Comparison of ENCODE assay signal across 1 cellular context in genomic region chrX:40107291-40108083, GRCh38.
TF ChIP-seq lines count a peak whose summit lies in the region.

No MANE protein-coding gene starts in this region.

TF ChIP-seq in K562, 482 proteins besides CTCF, POLR2A, EP300 and RAD21 (continued from another document and continues in another):
- TF ChIP-seq NKRF (IDR thresholded peaks at IDR 0.05; ENCODE audit: borderline replicate concordance), result no peak
- TF ChIP-seq CUX1 (CRISPR knock-in tag; IDR thresholded peaks at IDR 0.05), result peak; percentile 56; the same call in 1 of the 2 replicates
- TF ChIP-seq CHD4 (IDR thresholded peaks at IDR 0.05; ENCODE audit: insufficient read depth, insufficient replicate concordance, low read depth, low read length, poor library complexity, severe bottlenecking), result no peak
- no peak for TF ChIP-seq ZFP36 (IDR thresholded peaks at IDR 0.05; ENCODE audit: low read depth, low read length, partially characterized antibody)
- no peak for TF ChIP-seq BRF2 (IDR thresholded peaks at IDR 0.05; ENCODE audit: borderline replicate concordance, insufficient read depth, insufficient read length)
- TF ChIP-seq ZBTB11 (CRISPR knock-in tag; IDR thresholded peaks at IDR 0.05), result no peak
- no peak for TF ChIP-seq BCL6 (CRISPR knock-in tag; IDR thresholded peaks at IDR 0.05)
- no peak for TF ChIP-seq CBFA2T2 (conservative IDR thresholded peaks at IDR 0.05)
- peak; percentile 36; the same call in 1 of the 2 replicates for TF ChIP-seq NCOR1 (IDR thresholded peaks at IDR 0.05)
- no peak for TF ChIP-seq KHSRP (IDR thresholded peaks at IDR 0.05)
- TF ChIP-seq SMARCA4 (IDR thresholded peaks at IDR 0.05), result no peak
- no peak for TF ChIP-seq ZNF134 (CRISPR knock-in tag; conservative IDR thresholded peaks at IDR 0.05)
- peak; percentile 44 for TF ChIP-seq CBFA2T3 (IDR thresholded peaks at IDR 0.05)
- no peak for TF ChIP-seq TAL1 (IDR thresholded peaks at IDR 0.05)
- TF ChIP-seq ZNF263 (CRISPR knock-in tag; IDR thresholded peaks at IDR 0.05; ENCODE audit: borderline replicate concordance), result peak; percentile 44; the same call in 1 of the 2 replicates
- peak; percentile 74; the same call in 1 of the 2 replicates for TF ChIP-seq FOXP4 (CRISPR knock-in tag; IDR thresholded peaks at IDR 0.05; ENCODE audit: borderline replicate concordance)
- TF ChIP-seq EWSR1 (IDR thresholded peaks at IDR 0.05; ENCODE audit: borderline replicate concordance, low read depth, partially characterized antibody), result no peak
- TF ChIP-seq TAF15 (IDR thresholded peaks at IDR 0.05; ENCODE audit: low read depth, low read length), result no peak
- no peak for TF ChIP-seq ATF1 (CRISPR knock-in tag; IDR thresholded peaks at IDR 0.05)
- TF ChIP-seq ATF1 (tag; IDR thresholded peaks at IDR 0.05), result peak; percentile 56; the same call in 1 of the 2 replicates
- no peak for TF ChIP-seq NR2C2 (CRISPR knock-in tag; IDR thresholded peaks at IDR 0.05)
- TF ChIP-seq NR2C2 (tag; IDR thresholded peaks at IDR 0.05), result no peak
- no peak for TF ChIP-seq STAT5A (IDR thresholded peaks at IDR 0.05; ENCODE audit: borderline replicate concordance, low read length)
- no peak for TF ChIP-seq CREB3 (tag; conservative IDR thresholded peaks at IDR 0.05; ENCODE audit: low read depth)
- no peak for TF ChIP-seq CHD1 (IDR thresholded peaks at IDR 0.05; ENCODE audit: low read length)
- TF ChIP-seq E2F6 (IDR thresholded peaks at IDR 0.05; ENCODE audit: borderline replicate concordance in 1 of 2, extremely low read depth in 1 of 2, insufficient read depth in 1 of 2, insufficient read length in 1 of 2, low read depth in 1 of 2, low read length in 1 of 2, poor library complexity in 1 of 2, severe bottlenecking in 1 of 2), result peak; percentile 97 to 98
- TF ChIP-seq ZBTB43 (CRISPR knock-in tag; IDR thresholded peaks at IDR 0.05), result peak; percentile 53; the same call in 1 of the 2 replicates
- TF ChIP-seq RBM34 (IDR thresholded peaks at IDR 0.05; ENCODE audit: borderline replicate concordance, insufficient read depth, low read length), result no peak
- TF ChIP-seq GMEB1 (CRISPR knock-in tag; IDR thresholded peaks at IDR 0.05), result peak; percentile 39; the same call in 1 of the 2 replicates
- peak; percentile 79 for TF ChIP-seq FIP1L1 (IDR thresholded peaks at IDR 0.05; ENCODE audit: low read depth, low read length, poor library complexity, severe bottlenecking)
- peak; percentile 21; the same call in 1 of the 2 replicates for TF ChIP-seq EGR1 (conservative IDR thresholded peaks at IDR 0.05)
- TF ChIP-seq ETS2 (tag; IDR thresholded peaks at IDR 0.05; ENCODE audit: borderline replicate concordance, poor library complexity, severe bottlenecking), result no peak
- no peak for TF ChIP-seq BRD4 (IDR thresholded peaks at IDR 0.05)
- TF ChIP-seq ZNF175 (CRISPR knock-in tag; IDR thresholded peaks at IDR 0.05; ENCODE audit: low read depth), result peak; percentile 63; the same call in 1 of the 2 replicates
- no peak for TF ChIP-seq ZNF165 (CRISPR knock-in tag; IDR thresholded peaks at IDR 0.05; ENCODE audit: borderline replicate concordance)
- no peak for TF ChIP-seq THAP12 (CRISPR knock-in tag; IDR thresholded peaks at IDR 0.05)
- no peak for TF ChIP-seq MAFG (tag; conservative IDR thresholded peaks at IDR 0.05)
- TF ChIP-seq RFX5 (IDR thresholded peaks at IDR 0.05; ENCODE audit: low read depth, low read length), result no peak
- no peak for TF ChIP-seq IRF2 (CRISPR knock-in tag; IDR thresholded peaks at IDR 0.05)
